Comparison of ENCODE assay signal across 1 cellular context in genomic region chr16:9824191-9824590, GRCh38.
TF ChIP-seq lines count a peak whose summit lies in the region.

No MANE protein-coding gene starts in this region.

TF ChIP-seq in H1, 55 proteins besides CTCF, POLR2A, EP300 and RAD21:
- TF ChIP-seq POLR2AphosphoS5 (IDR thresholded peaks at IDR 0.05; ENCODE audit: low read depth, low read length) (no peak), ATF3 (IDR thresholded peaks at IDR 0.05; ENCODE audit: insufficient read depth, low read depth, low read length) (no peak), CHD2 (IDR thresholded peaks at IDR 0.05; ENCODE audit: low read length) (no peak), PHF8 (conservative IDR thresholded peaks at IDR 0.05; ENCODE audit: low read depth, low read length) (no peak), TAF1 (IDR thresholded peaks at IDR 0.05; ENCODE audit: low read depth, low read length) (no peak), CBX8 (IDR thresholded peaks at IDR 0.05; ENCODE audit: borderline replicate concordance, low read depth, low read length) (no peak), YY1 (IDR thresholded peaks at IDR 0.05; ENCODE audit: low read depth, low read length) (no peak), CHD1 (IDR thresholded peaks at IDR 0.05; ENCODE audit: low read depth, low read length) (no peak), BACH1 (IDR thresholded peaks at IDR 0.05; ENCODE audit: low read length) (no peak), JUN (IDR thresholded peaks at IDR 0.05; ENCODE audit: low read depth, low read length) (no peak), SP4 (IDR thresholded peaks at IDR 0.05; ENCODE audit: low read length) (no peak), HDAC2 (IDR thresholded peaks at IDR 0.05; ENCODE audit: borderline replicate concordance in 1 of 2, low read depth in 2 of 2, low read length in 2 of 2) (no peak), SIN3A (conservative IDR thresholded peaks at IDR 0.05 in 1 of 2, IDR thresholded peaks at IDR 0.05 in 1 of 2; ENCODE audit: low read depth in 1 of 2, low read length in 2 of 2) (no peak)
